29 cellular contexts compared by ENCODE assay signal in the genomic region with DNA sequence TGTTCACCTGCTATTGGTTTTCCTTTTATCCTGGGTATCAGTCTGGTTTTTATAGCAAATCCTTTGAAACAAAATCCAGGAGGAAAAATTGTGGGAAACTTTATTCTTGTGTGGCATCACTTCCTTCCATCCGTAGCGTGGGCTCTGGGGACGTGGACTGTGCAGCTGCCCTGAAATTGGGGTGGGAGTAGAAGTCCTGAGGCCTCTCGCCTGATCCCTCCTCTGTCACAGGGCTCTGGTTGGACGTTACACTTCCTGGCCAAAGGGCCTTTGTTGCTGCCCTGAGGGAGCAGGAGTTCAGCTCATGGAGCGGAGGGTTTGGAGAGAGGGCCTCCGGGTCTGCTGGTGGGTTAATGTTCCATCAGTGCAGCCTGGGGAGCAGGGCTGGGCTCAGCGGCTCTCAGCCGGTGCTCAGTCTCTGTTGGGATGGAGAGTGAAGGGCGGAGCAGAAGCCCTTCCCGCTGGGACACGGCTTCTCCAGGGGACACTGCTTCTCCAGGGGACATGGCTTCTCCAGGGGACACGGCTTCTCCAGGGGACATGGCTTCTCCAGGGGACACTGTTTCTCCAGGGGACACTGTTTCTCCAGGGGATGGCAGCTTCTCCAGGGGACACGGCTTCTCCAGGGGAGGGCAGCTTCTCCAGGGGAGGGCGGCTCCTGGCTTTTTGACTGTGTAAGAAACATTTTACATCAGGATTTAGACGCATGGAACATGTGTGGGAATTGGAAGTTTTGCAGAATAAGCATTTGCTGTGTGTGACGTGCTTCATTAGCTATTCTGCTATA. TPM values are rescaled to one million over a fixed set of nuclear protein-coding genes. Genes with fewer than 3 reads are reported as not detected.
"Had no signal": no experiment of that assay in that cellular context is flagged by ENCODE, and none has a peak within 500 bp of the region (broad histone marks: within the 10 kb centered on the region; RNA-seq: fewer than 3 reads in every experiment).

No MANE protein-coding gene starts in this region.

- H3K4me3 ChIP-seq: ascending aorta, cardiac muscle cell, coronary artery, left lung, lung, ovary, prostate gland, testis, transverse colon, uterus had no signal

- H3K27ac ChIP-seq: ascending aorta, cardiac muscle cell, coronary artery, left lung, neutrophil, ovary, prostate gland, testis, uterus, VCaP had no signal

- H3K27me3 ChIP-seq: ascending aorta, cardiac muscle cell, left lung, neutrophil, ovary, testis, transverse colon, uterus had no signal

- ATAC-seq: stimulated activated naive CD8-positive, alpha-beta T cell treated with anti-CD3 and anti-CD28 coated beads, Interleukin-15, Interleukin-2, amounts not matched to agents 100 U/mL and 50 U/mL, for 24 hours had no signal

- H3K9me3 Mint-ChIP-seq: activated naive CD4-positive, alpha-beta T cell treated with anti-CD3 and anti-CD28 coated beads for 36 hours; activated naive CD8-positive, alpha-beta T cell treated with anti-CD3 and anti-CD28 coated beads, Interleukin-2, amount 10 ng/mL, durations not matched to agents 7 days and 5 days; brain; immature natural killer cell; naive B cell; nephron progenitor cell had no signal

- H3K27ac Mint-ChIP-seq: activated naive CD4-positive, alpha-beta T cell treated with anti-CD3 and anti-CD28 coated beads for 36 hours; activated naive CD8-positive, alpha-beta T cell treated with anti-CD3 and anti-CD28 coated beads, Interleukin-2, amount 10 ng/mL, durations not matched to agents 7 days and 5 days; brain; immature natural killer cell; naive B cell; nephron progenitor cell had no signal

- H3K27me3 Mint-ChIP-seq: activated naive CD8-positive, alpha-beta T cell treated with anti-CD3 and anti-CD28 coated beads, Interleukin-2, amount 10 ng/mL, durations not matched to agents 7 days and 5 days; brain; naive B cell had no signal

- DNase-seq: activated CD4-positive, alpha-beta T cell treated with anti-CD3 and anti-CD28 coated beads for 4 hours; activated CD4-positive, alpha-beta T cell treated with anti-CD3 and anti-CD28 coated beads, Interleukin-2, amount 50 U/mL, for 4 hours; activated CD8-positive, alpha-beta memory T cell treated with anti-CD3 and anti-CD28 coated beads for 24 hours; activated effector memory CD4-positive, alpha-beta T cell treated with Interleukin-2 at 50 U/mL for 16 hours; activated naive CD4-positive, alpha-beta T cell treated with anti-CD3 and anti-CD28 coated beads for 36 hours; activated naive CD8-positive, alpha-beta T cell treated with anti-CD3 and anti-CD28 coated beads, Interleukin-2, amount 10 ng/mL, durations not matched to agents 7 days and 5 days; cerebellar nuclear complex; foreskin fibroblast; head of caudate nucleus; hypothalamus; immature natural killer cell; kidney; naive B cell; nephron progenitor cell; ovary; stimulated activated naive CD8-positive, alpha-beta T cell treated with anti-CD3 and anti-CD28 coated beads, Interleukin-15, Interleukin-2, amounts not matched to agents 100 U/mL and 50 U/mL, for 24 hours; T-helper 1 cell; testis; uterus had no signal

- H3K4me1 Mint-ChIP-seq: brain, immature natural killer cell, nephron progenitor cell had no signal

- H3K9me3 ChIP-seq: ascending aorta, left lung, neutrophil, ovary, prostate gland, testis, transverse colon, uterus had no signal

- H3K4me3 Mint-ChIP-seq: activated naive CD4-positive, alpha-beta T cell treated with anti-CD3 and anti-CD28 coated beads for 36 hours; activated naive CD8-positive, alpha-beta T cell treated with anti-CD3 and anti-CD28 coated beads, Interleukin-2, amount 10 ng/mL, durations not matched to agents 7 days and 5 days; brain; immature natural killer cell; nephron progenitor cell had no signal

- H3K4me1 ChIP-seq: ascending aorta, left lung, prostate gland, testis, uterus had no signal

- H3K36me3 ChIP-seq: ovary, uterus had no signal

RNA-seq across cellular contexts. Expression of a gene that starts 30.3 kb away (rescaled TPM):
- total RNA-seq: ascending aorta had no signal
